Comparison of ENCODE assay signal across 8 cellular contexts in genomic region chr3:172039352-172040077, GRCh38. TPM values are rescaled to one million over a fixed set of nuclear protein-coding genes. Genes with fewer than 3 reads are reported as not detected.
DNase-seq lines count a peak whose midpoint lies in the region; ATAC-seq and TF ChIP-seq lines count a peak whose summit lies in the region.

FNDC3B (plus strand) TSS chr3:172039578; CDS start chr3:172112480, 72,902 bp downstream.

- H3K27me3 ChIP-seq in heart left ventricle (no peaks in the 10 kb centered on the region), upper lobe of right lung (no peaks in the 10 kb centered on the region)

- H3K4me3 ChIP-seq in GM12875 (ENCODE audit: low read depth, low read length) (peak within 1 kb of the TSS; percentile 97), heart left ventricle (peak within 1 kb of the TSS; percentile 65 to 100 (median 92)), upper lobe of right lung (peak within 1 kb of the TSS; percentile 96)

- H3K36me3 Mint-ChIP-seq in T-cell = no peaks in the 10 kb centered on the region

- CTCF ChIA-PET in T-cell (lab: Charles Lee) = interaction anchor here (0.7 to 1.8 kb wide), 6 partner anchors 12 to 302 kb away, joined by 3 to 19 read pairs (median 4); no protein-coding TSS in a partner anchor

- intact Hi-C loops in heart left ventricle (cut with DNase I) = loop anchor here (2.0 to 10.0 kb wide), 27 partner anchors 43 to 625 kb away; partner anchors contain the start of genes TMEM212 (in 2 of the 10) and PLD1 (in 1 of the 10)
- intact Hi-C loops in posterior vena cava (cut with DNase I) = loop anchor here in 1 of 2 donors (2.0 to 10.0 kb wide), 2 partner anchors 235 to 277 kb away; no protein-coding TSS in a partner anchor
- intact Hi-C loops in upper lobe of right lung (cut with DNase I) = no loop called here

- H3K4me1 ChIP-seq in heart left ventricle (peaks cover 0 to 44% (median 33%) of the 10 kb centered on the region in 12 donors), upper lobe of right lung (peaks cover 19% of the 10 kb centered on the region)

- DNase-seq in NCI-H1436 treated with DMSO at 0.1 percent for 48 hours (lab: John Stamatoyannopoulos, UW) (peak; percentile 64), T-cell (peak; percentile 80 to 95 (median 90)), heart left ventricle (peak; percentile 95 to 97 (median 95)), posterior vena cava (ENCODE audit: low spot score) (peak; percentile 97), upper lobe of right lung (peak; percentile 94)

- TF ChIP-seq POLR2A in heart left ventricle (IDR thresholded peaks at IDR 0.05) = peak; percentile 67 to 96

- H3K27me3 Mint-ChIP-seq in T-cell = no peaks in the 10 kb centered on the region

- peak within 1 kb of the TSS; percentile 90 to 94 for H3K27ac Mint-ChIP-seq in T-cell

- no peaks in the 10 kb centered on the region for H3K9me3 ChIP-seq in heart left ventricle
- H3K9me3 ChIP-seq in upper lobe of right lung = no peaks in the 10 kb centered on the region

- H3K4me1 Mint-ChIP-seq in T-cell = peaks cover 47 to 64% (median 50%) of the 10 kb centered on the region in 3 donors

- POLR2A ChIA-PET in T-cell (lab: Charles Lee) = interaction anchor here (0.6 to 1.4 kb wide), 4 partner anchors 63 to 477 kb away, joined by 3 to 5 read pairs (median 4); no protein-coding TSS in a partner anchor

- no peak for TF ChIP-seq CTCF in GM12875 (IDR thresholded peaks at IDR 0.05; ENCODE audit: borderline replicate concordance, insufficient read depth, low read depth, low read length)
- TF ChIP-seq CTCF in heart left ventricle (IDR thresholded peaks at IDR 0.05) = no peak
- TF ChIP-seq CTCF in upper lobe of right lung (IDR thresholded peaks at IDR 0.05) = no peak

- no peaks in the 10 kb centered on the region for H3K9me3 Mint-ChIP-seq in T-cell

- ATAC-seq in HG02798 (IDR thresholded peaks at IDR 0.05; ENCODE audit: poor library complexity, unreplicated experiment) = peak; percentile 81
- ATAC-seq in T-cell (replicated peaks in 1 of 4) = peak; percentile 94 to 95 (median 94)
- ATAC-seq in heart left ventricle = peak; percentile 84 to 93 (median 90)
- ATAC-seq in upper lobe of right lung = peak; percentile 90

- H3K36me3 ChIP-seq in heart left ventricle (peaks cover 0 to 4% (median 0%) of the 10 kb centered on the region in 9 donors), upper lobe of right lung (peaks cover 2% of the 10 kb centered on the region)

- H3K27ac ChIP-seq in adipose tissue (ENCODE audit: low read depth, low read length) = peak within 1 kb of the TSS; percentile 91
- H3K27ac ChIP-seq in heart left ventricle = peak within 1 kb of the TSS; percentile 97 to 100 (median 99)
- H3K27ac ChIP-seq in upper lobe of right lung = peak within 1 kb of the TSS; percentile 97

- peak within 1 kb of the TSS; percentile 95 to 99 (median 98) for H3K4me3 Mint-ChIP-seq in T-cell

- 0% methylated on average over 48 to 63 of the region's 63 CpGs for WGBS in adipose tissue, 3 donors
- 0 to 1% (median 0%) methylated on average over 37 to 63 of the region's 63 CpGs for WGBS in heart left ventricle, 4 donors

RNA-seq across cellular contexts. Expression of gene FNDC3B, which starts in this region (rescaled TPM):
- total RNA-seq in T-cell (10 to 100 TPM; 18.1 to 46.5 (median 23.5) TPM), heart left ventricle (100 to 1,000 TPM in 3 of 9 donors, 10 to 100 TPM in 6; 59.1 to 113 (median 79.0) TPM), posterior vena cava (100 to 1,000 TPM; 142 to 167 TPM), upper lobe of right lung (160 TPM)
- polyA plus RNA-seq in adipose tissue (10 to 100 TPM; 12.9 to 31.8 (median 29.6) TPM), heart left ventricle (10 to 100 TPM in 1 of 2 donors, 1 to 10 TPM in 1; 9.4 to 35.8 TPM)

Comparison
In these comparisons a context has a peak if more than half of its experiments do, and no peak if none do; other contexts are left out.
1. Peak in every context shown above with its lines: DNase-seq, ATAC-seq, H3K4me3 ChIP-seq and H3K27ac ChIP-seq.